ENCODE assay signal across 20 cellular contexts in the genomic region with DNA sequence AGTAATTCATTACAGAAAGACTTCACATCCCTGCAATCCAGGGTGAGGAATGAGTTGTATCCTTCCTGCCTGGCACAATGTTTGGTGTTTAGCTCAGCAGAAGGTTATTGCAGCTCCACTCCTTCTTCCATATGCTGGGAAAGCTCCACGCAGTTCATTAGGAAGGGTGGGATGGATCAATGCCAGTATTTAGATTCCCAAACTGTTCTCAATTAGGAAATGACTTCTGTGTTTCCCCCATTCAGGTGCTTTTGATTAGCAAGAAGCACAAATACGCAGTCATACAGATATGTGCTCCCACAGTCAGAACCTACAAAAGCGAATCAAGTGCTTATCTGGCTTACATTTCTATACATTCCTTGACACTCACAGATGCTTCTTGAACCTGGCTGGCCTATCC.
DNase-seq lines count a peak whose midpoint lies in the region; FAIRE-seq and TF ChIP-seq lines count a peak whose summit lies in the region.
"Had no signal": no experiment of that assay in that cellular context is flagged by ENCODE, and none has a peak within 500 bp of the region (broad histone marks: within the 10 kb centered on the region; RNA-seq: fewer than 3 reads in every experiment).

No MANE protein-coding gene starts in this region.

- H3K27me3 Mint-ChIP-seq in nephron (ENCODE audit: low read depth) = no peaks in the 10 kb centered on the region

- H3K4me3 Mint-ChIP-seq in nephron = no peak overlapping the region
- H3K4me3 Mint-ChIP-seq: B cell; CD4-positive, alpha-beta memory T cell; HFFc6 had no signal

- peaks cover 4% of the 10 kb centered on the region for H3K9me3 Mint-ChIP-seq in nephron
- H3K9me3 Mint-ChIP-seq: HFFc6 had no signal

- no peak for TF ChIP-seq CTCF in nephron (IDR thresholded peaks at IDR 0.05; ENCODE audit: unreplicated experiment in 3 of 3)

- H3K4me1 Mint-ChIP-seq in nephron = peaks cover 32% of the 10 kb centered on the region
- H3K4me1 Mint-ChIP-seq: B cell; CD4-positive, alpha-beta memory T cell had no signal

- no peaks in the 10 kb centered on the region for H3K36me3 Mint-ChIP-seq in nephron (ENCODE audit: low read depth)
- H3K36me3 Mint-ChIP-seq: CD4-positive, alpha-beta memory T cell had no signal

- H3K27ac Mint-ChIP-seq in nephron = peak overlapping the region in 2 of 3 experiments; percentile 70
- H3K27ac Mint-ChIP-seq: B cell; CD4-positive, alpha-beta memory T cell; HFFc6 had no signal

- no peak for FAIRE-seq in HTR-8/SVneo (lab: Jason Lieb, UNC)
- FAIRE-seq: A549, H54, RCC 7860 had no signal

- DNase-seq in Ammon's horn (ENCODE audit: low spot score) = peak; percentile 36
- DNase-seq in NCI-H1694 (lab: John Stamatoyannopoulos, UW) = peak; percentile 11
- peak; percentile 81 for DNase-seq in fibroblast of gingiva (ENCODE audit: low read depth)
- DNase-seq in KG1 (lab: John Stamatoyannopoulos, UW) = no peak
- DNase-seq in central memory CD4-positive, alpha-beta T cell = no peak
- DNase-seq in HTR-8/SVneo (ENCODE audit: insufficient read length, low spot score) = no peak
- DNase-seq: CD4-positive, alpha-beta memory T cell; DMS153; HFFc6; NCI-H1092 treated with DMSO at 0.1 percent for 48 hours; NCI-H146; NCI-H2081 treated with DMSO at 0.1 percent for 48 hours; NCI-H510A; NCI-H748 treated with DMSO at 0.1 percent for 48 hours; NK-92 treated with Interleukin-12 subunit alpha and Interleukin-12 subunit beta, amount 100 ng/mL, for 24 hours had no signal

Comparison
In these comparisons a context has a peak if more than half of its experiments do, and no peak if none do; other contexts are left out.
1. DNase-seq: peak in Ammon's horn (single experiment), NCI-H1694 (single experiment) and fibroblast of gingiva (single experiment); none in KG1 (single experiment), central memory CD4-positive, alpha-beta T cell (single experiment) and HTR-8/SVneo (single experiment).